In genomic region chr14:102984336-102985102, GRCh38 we compare ENCODE assay signal across 21 cellular contexts.
"Had no signal": no experiment of that assay in that cellular context is flagged by ENCODE, and none has a peak within 500 bp of the region (broad histone marks: within the 10 kb centered on the region; RNA-seq: fewer than 3 reads in every experiment).

No MANE protein-coding gene starts in this region.

- H3K27ac ChIP-seq: foreskin keratinocyte, hepatocyte, left ventricle myocardium inferior, lower lobe of right lung, ovary, tibial artery, upper lobe of left lung, uterus had no signal

- DNase-seq: effector memory CD8-positive, alpha-beta T cell; foreskin keratinocyte; head of caudate nucleus; kidney; left cardiac atrium; left ventricle myocardium inferior; lower lobe of right lung; mesenchymal stem cell; midbrain; ovary; right cardiac atrium; small intestine; stimulated activated CD4-positive, alpha-beta T cell treated with anti-CD3 and anti-CD28 coated beads, Interleukin-2, amount 100 ng/mL, for 48 hours; stimulated activated CD8-positive, alpha-beta memory T cell treated with anti-CD3 and anti-CD28 coated beads, Interleukin-4, amount 100 ng/mL, for 48 hours; upper lobe of left lung; uterus had no signal

- H3K27ac Mint-ChIP-seq: dendritic cell treated with granulocyte-macrophage colony-stimulating factor and Interleukin-4, amounts not matched to agents 40 ng/mL and 50 ng/mL, for 4 days; stimulated activated effector memory CD8-positive, alpha-beta T cell treated with anti-CD3 and anti-CD28 coated beads, Interleukin-12 subunit alpha, Interleukin-12 subunit beta, amount 100 ng/mL, for 72 hours; stimulated activated naive CD8-positive, alpha-beta T cell treated with anti-CD3 and anti-CD28 coated beads, Interleukin-15, Interleukin-2, amounts not matched to agents 100 ng/mL and 50 ng/mL, for 24 hours had no signal

- ATAC-seq: effector memory CD8-positive, alpha-beta T cell; foreskin keratinocyte; left cardiac atrium; lower lobe of right lung; right cardiac atrium; stimulated activated effector memory CD8-positive, alpha-beta T cell treated with anti-CD3 and anti-CD28 coated beads, Interleukin-12 subunit alpha, Interleukin-12 subunit beta, amount 100 ng/mL, for 72 hours had no signal

- H3K4me2 ChIP-seq: hepatocyte had no signal

- H2AFZ ChIP-seq: hepatocyte had no signal

- H3K4me1 ChIP-seq: left ventricle myocardium inferior, lower lobe of right lung, upper lobe of left lung, uterus had no signal

- H3K36me3 ChIP-seq: ovary, uterus had no signal

- H3K27me3 Mint-ChIP-seq: dendritic cell treated with granulocyte-macrophage colony-stimulating factor and Interleukin-4, amounts not matched to agents 40 ng/mL and 50 ng/mL, for 4 days; stimulated activated naive CD8-positive, alpha-beta T cell treated with anti-CD3 and anti-CD28 coated beads, Interleukin-15, Interleukin-2, amounts not matched to agents 100 ng/mL and 50 ng/mL, for 24 hours had no signal

- H3K36me3 Mint-ChIP-seq: stimulated activated effector memory CD8-positive, alpha-beta T cell treated with anti-CD3 and anti-CD28 coated beads, Interleukin-12 subunit alpha, Interleukin-12 subunit beta, amount 100 ng/mL, for 72 hours had no signal

- H3K4me3 Mint-ChIP-seq: dendritic cell treated with granulocyte-macrophage colony-stimulating factor and Interleukin-4, amounts not matched to agents 40 ng/mL and 50 ng/mL, for 4 days; effector memory CD8-positive, alpha-beta T cell; stimulated activated effector memory CD8-positive, alpha-beta T cell treated with anti-CD3 and anti-CD28 coated beads, Interleukin-12 subunit alpha, Interleukin-12 subunit beta, amount 100 ng/mL, for 72 hours; stimulated activated naive CD8-positive, alpha-beta T cell treated with anti-CD3 and anti-CD28 coated beads, Interleukin-15, Interleukin-2, amounts not matched to agents 100 ng/mL and 50 ng/mL, for 24 hours had no signal

- H3K4me3 ChIP-seq: hepatocyte, left ventricle myocardium inferior, lower lobe of right lung, ovary, tibial artery, upper lobe of left lung, uterus had no signal

- H3K9me3 ChIP-seq: uterus had no signal

- H3K4me1 Mint-ChIP-seq: stimulated activated effector memory CD8-positive, alpha-beta T cell treated with anti-CD3 and anti-CD28 coated beads, Interleukin-12 subunit alpha, Interleukin-12 subunit beta, amount 100 ng/mL, for 72 hours had no signal

- H3K27me3 ChIP-seq: foreskin keratinocyte, hepatocyte, ovary, tibial artery, upper lobe of left lung, uterus had no signal
